In genomic region chrX:9429767-9430166, GRCh38 we compare ENCODE assay signal across 2 cellular contexts.
TF ChIP-seq lines count a peak whose summit lies in the region.

No MANE protein-coding gene starts in this region.

TF ChIP-seq in SK-N-SH, 30 proteins besides CTCF, POLR2A, EP300 and RAD21:
- no peak for TF ChIP-seq PBX3 (IDR thresholded peaks at IDR 0.05)
- no peak for TF ChIP-seq YY1 (IDR thresholded peaks at IDR 0.05; ENCODE audit: low read depth)
- TF ChIP-seq JUND (IDR thresholded peaks at IDR 0.05), result no peak
- no peak for TF ChIP-seq REST (IDR thresholded peaks at IDR 0.05; ENCODE audit: low read depth, low read length)
- no peak for TF ChIP-seq RXRA (IDR thresholded peaks at IDR 0.05; ENCODE audit: borderline replicate concordance, low read depth)
- no peak for TF ChIP-seq POLR2AphosphoS5 (IDR thresholded peaks at IDR 0.05; ENCODE audit: low read depth, low read length)
- TF ChIP-seq USF2 (IDR thresholded peaks at IDR 0.05; ENCODE audit: borderline replicate concordance, low read depth, low read length), result no peak
- TF ChIP-seq NFIC (IDR thresholded peaks at IDR 0.05; ENCODE audit: borderline replicate concordance), result no peak
- no peak for TF ChIP-seq SIN3A (IDR thresholded peaks at IDR 0.05; ENCODE audit: borderline replicate concordance, low read depth, low read length)
- no peak for TF ChIP-seq USF1 (IDR thresholded peaks at IDR 0.05; ENCODE audit: borderline replicate concordance, low read depth)
- TF ChIP-seq ZBTB33 (IDR thresholded peaks at IDR 0.05; ENCODE audit: borderline replicate concordance, low read depth), result no peak
- TF ChIP-seq EZH2phosphoT487 (IDR thresholded peaks at IDR 0.05; ENCODE audit: borderline replicate concordance, low read depth), result no peak
- no peak for TF ChIP-seq ELF1 (IDR thresholded peaks at IDR 0.05)
- TF ChIP-seq MEF2A (IDR thresholded peaks at IDR 0.05; ENCODE audit: borderline replicate concordance, low read depth), result no peak
- TF ChIP-seq TAF1 (IDR thresholded peaks at IDR 0.05; ENCODE audit: borderline replicate concordance, low read depth, low read length), result no peak
- TF ChIP-seq FOSL2 (IDR thresholded peaks at IDR 0.05; ENCODE audit: borderline replicate concordance, low read depth), result no peak
- no peak for TF ChIP-seq CHD2 (IDR thresholded peaks at IDR 0.05; ENCODE audit: low read length, partially characterized antibody)
- TF ChIP-seq GABPA (IDR thresholded peaks at IDR 0.05; ENCODE audit: low read depth), result no peak
- no peak for TF ChIP-seq FOXJ3 (CRISPR knock-in tag; IDR thresholded peaks at IDR 0.05)

TF ChIP-seq in SK-N-SH treated with all-trans-retinoic acid at 6 μM for 48 hours, 23 proteins besides CTCF, POLR2A, EP300 and RAD21 (continued from another document):
- TF ChIP-seq CREB5 (CRISPR knock-in tag; IDR thresholded peaks at IDR 0.05; ENCODE audit: low read depth) (no peak), ZFP3 (CRISPR knock-in tag; IDR thresholded peaks at IDR 0.05) (no peak), ARNTL (CRISPR knock-in tag; IDR thresholded peaks at IDR 0.05; ENCODE audit: borderline replicate concordance, low read depth) (no peak), TOX (CRISPR knock-in tag; IDR thresholded peaks at IDR 0.05; ENCODE audit: borderline replicate concordance) (no peak), RARB (CRISPR knock-in tag; IDR thresholded peaks at IDR 0.05) (no peak), ZNF565 (CRISPR knock-in tag; conservative IDR thresholded peaks at IDR 0.05; ENCODE audit: low read depth) (no peak), ZNF8 (CRISPR knock-in tag; IDR thresholded peaks at IDR 0.05) (no peak)
